Comparison of ENCODE assay signal across 8 cellular contexts in the genomic region with DNA sequence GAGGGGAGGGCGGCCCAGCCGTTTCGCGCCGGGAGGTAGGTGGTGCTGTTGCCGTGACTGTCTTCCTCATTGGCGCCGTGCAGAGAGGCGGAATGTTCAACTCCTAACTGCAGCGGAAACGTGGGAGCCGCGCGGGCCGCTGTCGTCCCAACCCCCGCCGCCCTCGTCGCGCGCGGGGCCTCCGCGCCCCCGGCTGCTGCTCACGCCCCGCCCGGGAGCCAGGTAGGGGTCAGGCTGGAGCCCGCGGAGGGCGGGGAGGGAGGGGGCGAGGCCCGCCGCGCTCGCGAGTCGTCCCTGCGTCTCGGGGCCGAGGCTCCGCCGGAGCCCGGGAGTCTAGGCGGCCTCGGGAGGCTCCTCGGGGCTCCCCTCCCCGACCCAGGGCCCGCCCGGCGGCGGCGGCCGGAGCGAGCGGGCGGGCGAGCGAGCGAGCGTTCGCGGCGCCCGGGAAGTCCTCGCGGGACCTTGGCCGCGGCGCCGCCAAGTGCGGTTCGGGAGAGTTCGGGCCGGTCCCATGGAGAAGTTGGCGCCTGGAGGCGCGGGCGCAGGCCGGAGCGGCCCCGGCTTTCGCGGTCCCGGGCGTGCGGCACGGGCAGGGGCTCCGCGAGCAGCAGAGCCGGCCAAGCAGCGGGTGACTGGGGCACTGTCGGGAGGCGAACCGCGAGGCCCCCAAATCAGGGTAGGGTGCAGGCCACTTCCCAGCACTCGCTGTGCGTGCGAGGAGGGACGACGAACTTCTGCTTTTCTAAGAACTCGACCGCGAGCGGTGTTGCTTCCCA. TPM values are rescaled to one million over a fixed set of nuclear protein-coding genes. Genes with fewer than 3 reads are reported as not detected.
DNase-seq lines count a peak whose midpoint lies in the region; ATAC-seq and TF ChIP-seq lines count a peak whose summit lies in the region.

A gene (plus strand): TSS at position 66 of the 776 bp plus-strand sequence. CDS start 15,186 bp downstream, outside the sequence.

- TF ChIP-seq POLR2A in stomach (IDR thresholded peaks at IDR 0.05): no peak

- peak within 1 kb of the TSS; percentile 92 for H3K9ac ChIP-seq in mucosa of stomach (ENCODE audit: low read length)

- TF ChIP-seq EP300 in stomach (IDR thresholded peaks at IDR 0.05): no peak

- H3K27me3 Mint-ChIP-seq in CD4-positive, alpha-beta memory T cell: peaks cover 8 to 19% of the 10 kb centered on the region in 2 donors

- no peaks in the 10 kb centered on the region for H3K36me3 Mint-ChIP-seq in CD4-positive, alpha-beta memory T cell

- TF ChIP-seq CTCF in stomach (IDR thresholded peaks at IDR 0.05): peak in 1 of 7 experiments; percentile 23

- peaks cover 10% of the 10 kb centered on the region for H3K4me1 ChIP-seq in CD4-positive, alpha-beta memory T cell (ENCODE audit: insufficient read depth, low read length)
- no peaks in the 10 kb centered on the region for H3K4me1 ChIP-seq in esophagus (ENCODE audit: control insufficient read depth in 2 of 2, insufficient read depth in 2 of 2, low read length in 1 of 2)
- H3K4me1 ChIP-seq in mucosa of stomach (ENCODE audit: control insufficient read depth, insufficient read depth, low read length): no peaks in the 10 kb centered on the region
- H3K4me1 ChIP-seq in stomach: peaks cover 0 to 57% (median 28%) of the 10 kb centered on the region in 4 donors

- H3K4me1 Mint-ChIP-seq in CD4-positive, alpha-beta memory T cell: peaks cover 5 to 16% (median 11%) of the 10 kb centered on the region in 4 donors

- no peaks in the 10 kb centered on the region for H3K9me3 Mint-ChIP-seq in CD4-positive, alpha-beta memory T cell

- no peaks in the 10 kb centered on the region for H3K27me3 ChIP-seq in CD4-positive, alpha-beta memory T cell (ENCODE audit: insufficient read depth, low read length)
- H3K27me3 ChIP-seq in esophagus (ENCODE audit: control insufficient read depth in 1 of 2, insufficient read depth in 2 of 2, low read length in 2 of 2): no peaks in the 10 kb centered on the region
- no peaks in the 10 kb centered on the region for H3K27me3 ChIP-seq in mucosa of stomach (ENCODE audit: control insufficient read depth, insufficient read depth, low read length)
- no peaks in the 10 kb centered on the region for H3K27me3 ChIP-seq in stomach

- no peak within 1 kb of the TSS for H3K27ac ChIP-seq in CD4-positive, alpha-beta memory T cell (ENCODE audit: low read depth, low read length)
- peak within 1 kb of the TSS; percentile 89 to 92 for H3K27ac ChIP-seq in esophagus (ENCODE audit: low read depth in 2 of 2, low read length in 1 of 2)
- H3K27ac ChIP-seq in stomach: peak within 1 kb of the TSS; percentile 83 to 99 (median 92)

- CTCF ChIA-PET in CD4-positive, alpha-beta memory T cell (lab: Charles Lee; ENCODE audit: partially characterized antibody): interaction anchor here (1.1 kb wide), 1 partner anchor 135 kb away, joined by 3 read pairs; no protein-coding TSS in a partner anchor

- H3K27ac Mint-ChIP-seq in CD4-positive, alpha-beta memory T cell: peak within 1 kb of the TSS in 4 of 7 donors; percentile 10 to 78 (median 64)

- peak within 1 kb of the TSS; percentile 79 to 89 (median 82) for H3K4me3 Mint-ChIP-seq in CD4-positive, alpha-beta memory T cell

- peak; percentile 70 for ATAC-seq in GM19324 (IDR thresholded peaks at IDR 0.05; ENCODE audit: low FRiP score, unreplicated experiment)
- peak; percentile 63 for ATAC-seq in HG03439 (IDR thresholded peaks at IDR 0.05; ENCODE audit: unreplicated experiment)

- H3K9me3 ChIP-seq in CD4-positive, alpha-beta memory T cell (ENCODE audit: control insufficient read depth in 1 of 2, low read length in 2 of 2): no peaks in the 10 kb centered on the region
- no peaks in the 10 kb centered on the region for H3K9me3 ChIP-seq in esophagus (ENCODE audit: control insufficient read depth in 2 of 2, insufficient read depth in 1 of 2, low read depth in 1 of 2, low read length in 1 of 2)
- no peaks in the 10 kb centered on the region for H3K9me3 ChIP-seq in mucosa of stomach (ENCODE audit: control insufficient read depth, low read length)
- H3K9me3 ChIP-seq in stomach: no peaks in the 10 kb centered on the region

- intact Hi-C loops in CD4-positive, alpha-beta memory T cell (cut with micrococcal nuclease): no loop called here
- intact Hi-C loops in stomach (cut with DNase I; ENCODE audit: low total_unique reads): no loop called here

- no peaks in the 10 kb centered on the region for H3K36me3 ChIP-seq in CD4-positive, alpha-beta memory T cell (ENCODE audit: insufficient read depth, low read length)
- H3K36me3 ChIP-seq in esophagus (ENCODE audit: control insufficient read depth in 2 of 2, insufficient read depth in 2 of 2, low read length in 1 of 2) (no peaks in the 10 kb centered on the region), mucosa of stomach (ENCODE audit: control insufficient read depth, insufficient read depth, low read length) (no peaks in the 10 kb centered on the region), stomach (no peaks in the 10 kb centered on the region)

- 0 to 1% methylated on average over 83 to 106 of the region's 106 CpGs for WGBS in esophagus, 2 donors
- WGBS in stomach, 5 donors: 0 to 1% (median 0%) methylated on average over 23 to 106 of the region's 106 CpGs

- POLR2A ChIA-PET in CD4-positive, alpha-beta memory T cell (lab: Charles Lee; ENCODE audit: partially characterized antibody): no interaction called here

- peak within 1 kb of the TSS in 1 of 2 donors; percentile 46 for H3K4me3 ChIP-seq in CD4-positive, alpha-beta memory T cell (ENCODE audit: low read length in 2 of 2)
- H3K4me3 ChIP-seq in esophagus (ENCODE audit: low read depth in 1 of 2, low read length in 2 of 2) (peak within 1 kb of the TSS; percentile 78 to 87), mucosa of stomach (ENCODE audit: low read length) (peak within 1 kb of the TSS; percentile 60), stomach (peak within 1 kb of the TSS; percentile 72 to 86 (median 78))

- peak; percentile 45 to 47 (median 46) for DNase-seq in CD4-positive, alpha-beta memory T cell
- DNase-seq in NOMO-1 treated with dmso at 0.1 percent for 144 hours (lab: John Stamatoyannopoulos, UW; ENCODE audit: unreplicated experiment): peak; percentile 75
- peak; percentile 2 for DNase-seq in activated T-cell treated with anti-CD3 and anti-CD28 coated beads for 1 hour (ENCODE audit: low read depth)
- peak; percentile 73 for DNase-seq in stomach

RNA-seq across cellular contexts. Expression of the gene that starts here (rescaled TPM):
- total RNA-seq in CD4-positive, alpha-beta memory T cell: under 1 TPM; 0.78 to 0.87 TPM
- polyA plus RNA-seq in CD4-positive, alpha-beta memory T cell: 1 to 10 TPM in 1 of 2 donors, under 1 TPM in 1; 0.67 to 2.5 TPM
- polyA plus RNA-seq in esophagus (10 to 100 TPM in 1 of 2 donors, 1 to 10 TPM in 1; 5.0 to 13.3 TPM), stomach (10 to 100 TPM; 13.4 to 24.4 (median 14.7) TPM)
- 100 to 1,000 TPM in 3 of 5 donors, 10 to 100 TPM in 1, 1 to 10 TPM in 1; 9.3 to 180 (median 107) TPM for total RNA-seq in stomach

Comparison
In these comparisons a context has a peak if more than half of its experiments do, and no peak if none do; other contexts are left out.
1. RNA of the gene that starts here (total RNA-seq): 9.3 to 180 TPM in stomach; 0.78 to 0.87 TPM in CD4-positive, alpha-beta memory T cell; every median in the first group is over 4 times any median in the second.
2. DNase-seq: peak in every context shown above with its lines; median percentile 75 in NOMO-1 treated with dmso at 0.1 percent for 144 hours; 73 in stomach; 46 in CD4-positive, alpha-beta memory T cell; 2 in activated T-cell treated with anti-CD3 and anti-CD28 coated beads for 1 hour.